ENCODE assay signal across 7 cellular contexts in the genomic region with DNA sequence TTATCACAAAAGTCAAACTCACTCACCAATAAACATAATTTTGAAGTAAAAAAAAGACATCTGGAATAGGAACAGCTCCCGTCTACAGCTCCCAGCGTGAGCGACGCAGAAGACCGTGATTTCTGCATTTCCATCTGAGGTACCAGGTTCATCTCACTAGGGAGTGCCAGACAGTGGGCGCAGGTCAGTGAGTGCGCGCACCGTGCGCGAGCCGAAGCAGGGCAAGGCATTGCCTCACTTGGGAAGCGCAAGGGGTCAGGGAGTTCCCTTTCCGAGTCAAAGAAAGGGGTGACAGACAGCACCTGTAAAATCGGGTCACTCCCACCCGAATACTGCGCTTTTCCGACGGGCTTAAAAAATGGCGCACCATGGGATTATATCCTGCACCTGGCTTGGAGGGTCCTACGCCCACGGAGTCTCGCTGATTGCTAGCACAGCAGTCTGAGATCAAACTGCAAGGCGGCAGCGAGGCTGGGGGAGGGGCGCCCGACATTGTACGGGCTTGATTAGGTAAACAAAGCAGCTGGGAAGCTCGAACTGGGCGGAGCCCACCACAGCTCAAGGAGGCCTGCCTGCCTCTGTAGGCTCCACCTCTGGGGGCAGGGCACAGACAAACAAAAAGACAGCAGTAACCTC.
A peak's percentile ranks its signal among the peaks of the same experiment; 100 is the strongest.
DNase-seq lines count a peak whose midpoint lies in the region; FAIRE-seq and TF ChIP-seq lines count a peak whose summit lies in the region.
"Not testable (repeated sequence)": the region's sequence is repeated elsewhere in the genome, so short reads cannot be mapped to it uniquely, and the experiment has no call there.

No MANE protein-coding gene starts in this region.

- H3K27me3 ChIP-seq in KMS-11 (ENCODE audit: insufficient read depth, low read depth); astrocyte (ENCODE audit: insufficient read depth, low read length); cardiac muscle cell; iPS-20b (ENCODE audit: insufficient read depth, low read length); neural progenitor cell: not testable (repeated sequence)

- H3K4me1 ChIP-seq in ES-I3 (ENCODE audit: insufficient read depth, low read length); KMS-11 (ENCODE audit: low read depth, poor library complexity, severe bottlenecking); astrocyte (ENCODE audit: insufficient read depth, low read length); cardiac muscle cell (ENCODE audit: low read depth); iPS-20b (ENCODE audit: insufficient read depth, low read length); neural progenitor cell: not testable (repeated sequence)

- H3K4me3 ChIP-seq in KMS-11 (IDR thresholded peaks at IDR 0.05; ENCODE audit: insufficient read depth, low read depth, low read length); astrocyte (ENCODE audit: insufficient read depth, low read depth, low read length): not testable (repeated sequence)
- H3K4me3 ChIP-seq in cardiac muscle cell (peak overlapping the region; percentile 23), iPS-20b (ENCODE audit: low read length) (peak overlapping the region; percentile 67), neural progenitor cell (peak overlapping the region; percentile 72)

- not testable (repeated sequence) for H3K79me2 ChIP-seq in KMS-11 (ENCODE audit: insufficient read depth, low read depth); astrocyte (ENCODE audit: insufficient read depth, low read length); neural progenitor cell (ENCODE audit: low read depth)

- H3K27ac Mint-ChIP-seq in astrocyte (ENCODE audit: unreplicated experiment); neural progenitor cell: not testable (repeated sequence)

- H3F3A ChIP-seq in neural progenitor cell (ENCODE audit: low read depth): not testable (repeated sequence)

- not testable (repeated sequence) for H3K36me3 Mint-ChIP-seq in astrocyte (ENCODE audit: low read depth, unreplicated experiment); neural progenitor cell

- not testable (repeated sequence) for H4K20me1 ChIP-seq in KMS-11 (ENCODE audit: insufficient read depth); astrocyte (ENCODE audit: insufficient read depth, low read length); neural progenitor cell (ENCODE audit: low read depth)

- not testable (repeated sequence) for H3K27me3 Mint-ChIP-seq in astrocyte (ENCODE audit: low read depth, unreplicated experiment); neural progenitor cell (ENCODE audit: insufficient read depth, low read depth)

- DNase-seq in NCI-H774 (lab: John Stamatoyannopoulos, UW) (peak; percentile 17), neural progenitor cell (ENCODE audit: low spot score) (peak; percentile 71)
- not testable (repeated sequence) for DNase-seq in astrocyte (ENCODE audit: low read depth); cardiac muscle cell (ENCODE audit: low read depth in 1 of 2, low spot score in 1 of 2)

- H2AFZ ChIP-seq in KMS-11 (ENCODE audit: low read depth) (peak overlapping the region; percentile 22), neural progenitor cell (replicated peaks) (peak overlapping the region; percentile 96)
- H2AFZ ChIP-seq in astrocyte (ENCODE audit: low read depth, low read length): not testable (repeated sequence)

- H3K27ac ChIP-seq in KMS-11; astrocyte (ENCODE audit: low read depth, low read length); cardiac muscle cell; iPS-20b (ENCODE audit: low read length); neural progenitor cell: not testable (repeated sequence)

- H3K9ac ChIP-seq in ES-I3 (ENCODE audit: low read depth, low read length) (peak overlapping the region; percentile 56), KMS-11 (peak overlapping the region; percentile 27; the same call in 1 of the 2 replicates)
- not testable (repeated sequence) for H3K9ac ChIP-seq in astrocyte (ENCODE audit: low read length); iPS-20b (ENCODE audit: low read depth, low read length); neural progenitor cell

- not testable (repeated sequence) for H3K9me3 Mint-ChIP-seq in astrocyte (ENCODE audit: unreplicated experiment)
- peaks cover 20% of the 10 kb centered on the region for H3K9me3 Mint-ChIP-seq in neural progenitor cell

- peak overlapping the region; percentile 66 for H3K4me3 Mint-ChIP-seq in astrocyte (ENCODE audit: unreplicated experiment)
- H3K4me3 Mint-ChIP-seq in neural progenitor cell: peak overlapping the region; percentile 86

- H3K9me3 ChIP-seq in ES-I3 (ENCODE audit: control insufficient read depth, insufficient read depth, low read length); astrocyte (ENCODE audit: insufficient read depth, low read depth, low read length); cardiac muscle cell (ENCODE audit: low read depth); iPS-20b (ENCODE audit: insufficient read depth, low read depth, low read length); neural progenitor cell (ENCODE audit: low read depth): not testable (repeated sequence)

- not testable (repeated sequence) for H3K4me1 Mint-ChIP-seq in astrocyte (ENCODE audit: low read depth, unreplicated experiment); neural progenitor cell

- H3K4me2 ChIP-seq in KMS-11; astrocyte (ENCODE audit: low read length): not testable (repeated sequence)
- H3K4me2 ChIP-seq in neural progenitor cell: peak overlapping the region; percentile 91

- not testable (repeated sequence) for TF ChIP-seq CTCF in KMS-11 (conservative IDR thresholded peaks at IDR 0.05; ENCODE audit: low read depth, low read length); astrocyte (IDR thresholded peaks at IDR 0.05; ENCODE audit: insufficient read depth, low read depth, low read length); cardiac muscle cell (IDR thresholded peaks at IDR 0.05; ENCODE audit: low read depth, low read length); neural progenitor cell (IDR thresholded peaks at IDR 0.05)

- not testable (repeated sequence) for H3K36me3 ChIP-seq in ES-I3 (ENCODE audit: insufficient read depth, low read length); KMS-11 (ENCODE audit: insufficient read depth); astrocyte (ENCODE audit: insufficient read depth, low read length); cardiac muscle cell; iPS-20b (ENCODE audit: insufficient read depth, low read depth, low read length); neural progenitor cell

- FAIRE-seq in astrocyte (lab: Jason Lieb, UNC): not testable (repeated sequence)
